ENCODE assay signal across 1 cellular context in the genomic region with DNA sequence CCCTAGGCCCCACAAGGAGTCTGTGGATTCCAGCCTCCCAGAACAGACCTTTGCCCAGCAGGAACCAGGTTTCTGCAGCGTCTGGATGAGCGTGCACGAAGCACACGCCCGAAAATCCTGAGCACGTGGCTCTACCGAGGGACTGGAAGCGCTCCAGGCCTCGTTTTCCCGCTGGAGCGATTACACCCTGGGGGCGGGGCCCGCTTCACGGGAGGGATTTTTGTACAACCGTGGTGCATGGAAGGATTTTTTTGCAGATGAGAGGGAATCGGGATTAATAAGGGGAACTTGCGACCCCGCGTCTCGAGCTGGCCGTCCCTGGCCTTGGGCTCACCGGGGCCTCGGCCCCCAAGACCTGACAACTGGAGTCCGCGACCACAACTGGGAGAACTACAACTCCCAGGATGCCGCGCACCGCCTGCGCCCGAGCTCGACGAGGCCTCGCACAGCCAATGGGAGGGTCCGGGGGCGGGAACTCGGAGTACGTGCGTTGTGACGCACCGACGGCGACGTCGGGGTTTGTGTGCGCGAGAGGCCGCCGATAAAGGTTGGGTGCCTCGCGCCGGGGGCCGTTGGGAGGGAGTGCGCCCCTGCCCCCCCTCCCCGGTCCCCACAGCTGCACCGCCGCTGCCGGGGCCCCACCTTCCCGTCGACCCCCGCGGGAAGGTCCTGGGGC.
TF ChIP-seq lines count a peak whose summit lies in the region.

ZNF628 (plus strand) TSS at position 518 of the 676 bp plus-strand sequence. CDS start 3,294 bp downstream, outside the sequence.

TF ChIP-seq in SK-N-SH, 30 proteins besides CTCF, POLR2A, EP300 and RAD21 (continued from another document):
- TF ChIP-seq, protein P1, sequence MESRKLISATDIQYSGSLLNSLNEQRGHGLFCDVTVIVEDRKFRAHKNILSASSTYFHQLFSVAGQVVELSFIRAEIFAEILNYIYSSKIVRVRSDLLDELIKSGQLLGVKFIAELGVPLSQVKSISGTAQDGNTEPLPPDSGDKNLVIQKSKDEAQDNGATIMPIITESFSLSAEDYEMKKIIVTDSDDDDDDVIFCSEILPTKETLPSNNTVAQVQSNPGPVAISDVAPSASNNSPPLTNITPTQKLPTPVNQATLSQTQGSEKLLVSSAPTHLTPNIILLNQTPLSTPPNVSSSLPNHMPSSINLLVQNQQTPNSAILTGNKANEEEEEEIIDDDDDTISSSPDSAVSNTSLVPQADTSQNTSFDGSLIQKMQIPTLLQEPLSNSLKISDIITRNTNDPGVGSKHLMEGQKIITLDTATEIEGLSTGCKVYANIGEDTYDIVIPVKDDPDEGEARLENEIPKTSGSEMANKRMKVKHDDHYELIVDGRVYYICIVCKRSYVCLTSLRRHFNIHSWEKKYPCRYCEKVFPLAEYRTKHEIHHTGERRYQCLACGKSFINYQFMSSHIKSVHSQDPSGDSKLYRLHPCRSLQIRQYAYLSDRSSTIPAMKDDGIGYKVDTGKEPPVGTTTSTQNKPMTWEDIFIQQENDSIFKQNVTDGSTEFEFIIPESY (IDR thresholded peaks at IDR 0.05; ENCODE audit: borderline replicate concordance, low read depth) = 0 out of 2 replicates have a peak, but pooled peaks have one; percentile 16
- TF ChIP-seq RXRA (IDR thresholded peaks at IDR 0.05; ENCODE audit: borderline replicate concordance, low read depth) = no peak
- TF ChIP-seq PBX3 (IDR thresholded peaks at IDR 0.05) = peak; percentile 48
- no peak for TF ChIP-seq YY1 (IDR thresholded peaks at IDR 0.05; ENCODE audit: low read depth)
- no peak for TF ChIP-seq TEAD4 (IDR thresholded peaks at IDR 0.05; ENCODE audit: borderline replicate concordance, insufficient read depth)
- TF ChIP-seq GATA2 (CRISPR knock-in tag; IDR thresholded peaks at IDR 0.05) = no peak
- TF ChIP-seq MEF2A (IDR thresholded peaks at IDR 0.05; ENCODE audit: borderline replicate concordance, low read depth) = no peak
- no peak for TF ChIP-seq JUND (IDR thresholded peaks at IDR 0.05)
- no peak for TF ChIP-seq TCF12 (IDR thresholded peaks at IDR 0.05)
- TF ChIP-seq, protein P2, sequence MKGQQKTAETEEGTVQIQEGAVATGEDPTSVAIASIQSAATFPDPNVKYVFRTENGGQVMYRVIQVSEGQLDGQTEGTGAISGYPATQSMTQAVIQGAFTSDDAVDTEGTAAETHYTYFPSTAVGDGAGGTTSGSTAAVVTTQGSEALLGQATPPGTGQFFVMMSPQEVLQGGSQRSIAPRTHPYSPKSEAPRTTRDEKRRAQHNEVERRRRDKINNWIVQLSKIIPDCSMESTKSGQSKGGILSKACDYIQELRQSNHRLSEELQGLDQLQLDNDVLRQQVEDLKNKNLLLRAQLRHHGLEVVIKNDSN (IDR thresholded peaks at IDR 0.05; ENCODE audit: borderline replicate concordance, low read depth) = no peak
- peak; percentile 51; the same call in 1 of the 2 replicates for TF ChIP-seq NRF1 (IDR thresholded peaks at IDR 0.05; ENCODE audit: low read depth, low read length)
- no peak for TF ChIP-seq EZH2phosphoT487 (IDR thresholded peaks at IDR 0.05; ENCODE audit: borderline replicate concordance, low read depth)
- no peak for TF ChIP-seq FOSL2 (IDR thresholded peaks at IDR 0.05; ENCODE audit: borderline replicate concordance, low read depth)
- TF ChIP-seq MAX (IDR thresholded peaks at IDR 0.05; ENCODE audit: low read depth) = peak; percentile 99
- TF ChIP-seq RFX5 (IDR thresholded peaks at IDR 0.05; ENCODE audit: low read length) = 0 out of 2 replicates have a peak, but pooled peaks have one; percentile 26
- TF ChIP-seq GABPA (IDR thresholded peaks at IDR 0.05; ENCODE audit: low read depth) = peak; percentile 43; the same call in 1 of the 2 replicates
- TF ChIP-seq, protein P3, sequence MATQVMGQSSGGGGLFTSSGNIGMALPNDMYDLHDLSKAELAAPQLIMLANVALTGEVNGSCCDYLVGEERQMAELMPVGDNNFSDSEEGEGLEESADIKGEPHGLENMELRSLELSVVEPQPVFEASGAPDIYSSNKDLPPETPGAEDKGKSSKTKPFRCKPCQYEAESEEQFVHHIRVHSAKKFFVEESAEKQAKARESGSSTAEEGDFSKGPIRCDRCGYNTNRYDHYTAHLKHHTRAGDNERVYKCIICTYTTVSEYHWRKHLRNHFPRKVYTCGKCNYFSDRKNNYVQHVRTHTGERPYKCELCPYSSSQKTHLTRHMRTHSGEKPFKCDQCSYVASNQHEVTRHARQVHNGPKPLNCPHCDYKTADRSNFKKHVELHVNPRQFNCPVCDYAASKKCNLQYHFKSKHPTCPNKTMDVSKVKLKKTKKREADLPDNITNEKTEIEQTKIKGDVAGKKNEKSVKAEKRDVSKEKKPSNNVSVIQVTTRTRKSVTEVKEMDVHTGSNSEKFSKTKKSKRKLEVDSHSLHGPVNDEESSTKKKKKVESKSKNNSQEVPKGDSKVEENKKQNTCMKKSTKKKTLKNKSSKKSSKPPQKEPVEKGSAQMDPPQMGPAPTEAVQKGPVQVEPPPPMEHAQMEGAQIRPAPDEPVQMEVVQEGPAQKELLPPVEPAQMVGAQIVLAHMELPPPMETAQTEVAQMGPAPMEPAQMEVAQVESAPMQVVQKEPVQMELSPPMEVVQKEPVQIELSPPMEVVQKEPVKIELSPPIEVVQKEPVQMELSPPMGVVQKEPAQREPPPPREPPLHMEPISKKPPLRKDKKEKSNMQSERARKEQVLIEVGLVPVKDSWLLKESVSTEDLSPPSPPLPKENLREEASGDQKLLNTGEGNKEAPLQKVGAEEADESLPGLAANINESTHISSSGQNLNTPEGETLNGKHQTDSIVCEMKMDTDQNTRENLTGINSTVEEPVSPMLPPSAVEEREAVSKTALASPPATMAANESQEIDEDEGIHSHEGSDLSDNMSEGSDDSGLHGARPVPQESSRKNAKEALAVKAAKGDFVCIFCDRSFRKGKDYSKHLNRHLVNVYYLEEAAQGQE (IDR thresholded peaks at IDR 0.05; ENCODE audit: low read depth, low read length) = no peak
- no peak for TF ChIP-seq NFIC (IDR thresholded peaks at IDR 0.05; ENCODE audit: borderline replicate concordance)
